8 cellular contexts compared by ENCODE assay signal in genomic region chr4:75514131-75514948, GRCh38. TPM values are rescaled to one million over a fixed set of nuclear protein-coding genes. Genes with fewer than 3 reads are reported as not detected.
A peak's percentile ranks its signal among the peaks of the same experiment; 100 is the strongest.
DNase-seq lines count a peak whose midpoint lies in the region; ATAC-seq and TF ChIP-seq lines count a peak whose summit lies in the region.

Gene RCHY1, minus strand, starts transcription at chr4:75514403. Its CDS starts 117 bp downstream, at chr4:75514286.
Gene THAP6, plus strand, starts transcription at chr4:75514473. Its CDS starts 980 bp downstream, at chr4:75515453.

- peak within 1 kb of the TSS in 6 of 7 donors; percentile 98 to 99 (median 98) for H3K27ac Mint-ChIP-seq in CD14-positive monocyte

- peaks cover 0 to 19% (median 8%) of the 10 kb centered on the region in 4 donors for H3K36me3 ChIP-seq in right lobe of liver

- TF ChIP-seq CTCF in CD14-positive monocyte (IDR thresholded peaks at IDR 0.05) = no peak
- peak in 1 of 4 donors; percentile 8 for TF ChIP-seq CTCF in right lobe of liver (IDR thresholded peaks at IDR 0.05)

- WGBS in right lobe of liver (ENCODE audit: insufficient coverage, low coverage, low lambda C conversion rate, missing lambda C conversion rate) = 2% methylated on average over 41 of the region's 61 CpGs

- H3K4me1 ChIP-seq in right lobe of liver = peaks cover 0 to 29% (median 10%) of the 10 kb centered on the region in 4 donors

- no peaks in the 10 kb centered on the region for H3K27me3 ChIP-seq in right lobe of liver

- H3K4me1 Mint-ChIP-seq in CD14-positive monocyte = peaks cover 24% of the 10 kb centered on the region

- H3K27me3 Mint-ChIP-seq in CD14-positive monocyte (ENCODE audit: low read depth in 3 of 3) = peaks cover 0 to 2% (median 0%) of the 10 kb centered on the region in 3 donors

- ATAC-seq in GM19395 (IDR thresholded peaks at IDR 0.05; ENCODE audit: unreplicated experiment) = peak; percentile 97
- ATAC-seq in HG03565 (IDR thresholded peaks at IDR 0.05; ENCODE audit: unreplicated experiment) = peak; percentile 92
- peak; percentile 96 to 99 (median 97) for ATAC-seq in right lobe of liver

- peaks cover 2 to 4% (median 3%) of the 10 kb centered on the region in 7 donors for H3K9me3 Mint-ChIP-seq in CD14-positive monocyte

- H3K27ac ChIP-seq in right lobe of liver = peak within 1 kb of the TSS; percentile 85 to 88 (median 87)

- H3K4me3 ChIP-seq in right lobe of liver = peak within 1 kb of the TSS; percentile 47 to 87 (median 81)

- H3K9me3 ChIP-seq in right lobe of liver = no peaks in the 10 kb centered on the region

- peaks cover 32 to 34% of the 10 kb centered on the region in 2 donors for H3K36me3 Mint-ChIP-seq in CD14-positive monocyte

- intact Hi-C loops in CD14-positive monocyte (cut with micrococcal nuclease) = loop anchor here (10.0 kb wide), 1 partner anchor 210 kb away; the partner anchor contains the start of gene USO1 (in 2 of the 2)
- intact Hi-C loops in right lobe of liver (cut with DNase I) = no loop called here

- H3K4me3 Mint-ChIP-seq in CD14-positive monocyte = peak within 1 kb of the TSS in 1 of 2 donors; percentile 98

- TF ChIP-seq POLR2A in right lobe of liver (IDR thresholded peaks at IDR 0.05) = peak; percentile 85

- DNase-seq in CD14-positive monocyte (ENCODE audit: low spot score) (peak; percentile 92), NCI-H774 (lab: John Stamatoyannopoulos, UW) (peak; percentile 95), dermis microvascular lymphatic vessel endothelial cell (ENCODE audit: low read depth in 2 of 2) (peak; percentile 86 to 93), right lobe of liver (peak; percentile 96 to 98 (median 97))
- DNase-seq in activated CD4-positive, alpha-beta T cell treated with anti-CD3 and anti-CD28 coated beads, Interleukin-2, amount 50 U/mL, for 4 hours = peak; percentile 84 to 86
- peak; percentile 88 to 90 for DNase-seq in stimulated activated CD4-positive, alpha-beta T cell treated with anti-CD3 and anti-CD28 coated beads, Interleukin-4, amount 100 ng/mL, for 48 hours (ENCODE audit: low read depth in 2 of 2)

RNA-seq across cellular contexts. Expression of gene RCHY1, which starts in this region (rescaled TPM):
- 10 to 100 TPM; 22.5 to 44.1 TPM for polyA plus RNA-seq in CD14-positive monocyte
- 37.4 and 38.3 TPM in 2 replicates for total RNA-seq in dermis microvascular lymphatic vessel endothelial cell
- total RNA-seq in right lobe of liver = 10 to 100 TPM in 5 of 6 experiments, 1 to 10 TPM in 1; 8.6 to 19.3 (median 14.0) TPM

RNA-seq across cellular contexts. Expression of gene THAP6, which starts in this region (rescaled TPM):
- polyA plus RNA-seq in CD14-positive monocyte = 1 to 10 TPM; 2.3 to 6.1 TPM
- total RNA-seq in dermis microvascular lymphatic vessel endothelial cell = 4.0 and 4.7 TPM in 2 replicates
- 10 to 100 TPM in 3 of 6 experiments, 1 to 10 TPM in 3; 6.8 to 11.5 (median 10.0) TPM for total RNA-seq in right lobe of liver

Comparison
In these comparisons a context has a peak if more than half of its experiments do, and no peak if none do; other contexts are left out.
1. Peak in every context shown above with its lines: DNase-seq, ATAC-seq, H3K4me3 ChIP-seq and H3K27ac ChIP-seq.
2. intact Hi-C loops: an anchor here in CD14-positive monocyte (10.0 kb wide); none called in right lobe of liver.